ENCODE assay signal across 11 cellular contexts in the genomic region with DNA sequence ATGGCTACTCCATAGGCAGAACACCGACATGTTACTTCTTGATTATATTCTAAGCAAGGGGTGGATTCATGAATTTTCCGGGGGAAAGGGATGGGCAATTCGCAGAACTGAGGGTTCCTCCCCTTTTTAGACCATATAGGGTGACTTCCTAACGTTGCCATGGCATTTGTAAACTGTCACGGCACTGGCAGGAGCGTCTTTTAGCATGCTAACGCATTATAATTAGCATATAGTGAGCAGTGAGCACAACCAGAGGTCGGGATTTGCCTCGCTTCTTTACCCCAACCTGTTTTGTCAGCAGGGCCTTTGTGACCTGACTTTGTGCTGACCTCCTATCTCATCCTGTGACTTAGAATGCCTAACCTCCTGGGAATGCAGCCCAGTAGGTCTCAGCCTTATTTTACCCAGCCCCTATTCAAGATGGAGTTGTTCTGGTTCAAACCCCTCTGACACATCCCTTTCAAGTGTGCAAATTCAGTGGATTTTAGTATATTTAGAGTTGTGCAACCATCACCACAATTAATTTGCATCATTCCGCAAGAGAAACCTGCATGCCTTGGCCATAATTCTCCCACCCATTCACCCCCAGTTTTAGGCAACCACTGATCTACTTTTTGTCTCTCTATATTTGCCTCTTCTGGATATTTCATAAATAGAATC. TPM values are rescaled to one million over a fixed set of nuclear protein-coding genes. Genes with fewer than 3 reads are reported as not detected.
DNase-seq lines count a peak whose midpoint lies in the region; ATAC-seq and TF ChIP-seq lines count a peak whose summit lies in the region.
"Had no signal": no experiment of that assay in that cellular context is flagged by ENCODE, and none has a peak within 500 bp of the region (broad histone marks: within the 10 kb centered on the region; RNA-seq: fewer than 3 reads in every experiment).

No MANE protein-coding gene starts in this region.

- H3K4me1 ChIP-seq in thoracic aorta (ENCODE audit: control insufficient read depth in 1 of 2, low read depth in 2 of 2) = peaks cover 25 to 60% of the 10 kb centered on the region in 2 donors
- H3K4me1 ChIP-seq: colonic mucosa, SJCRH30 had no signal

- H3K4me1 Mint-ChIP-seq in activated naive CD4-positive, alpha-beta T cell treated with anti-CD3 and anti-CD28 coated beads, Interleukin-2, amount 10 ng/mL, durations not matched to agents 7 days and 5 days = peaks cover 7% of the 10 kb centered on the region

- H3K36me3 Mint-ChIP-seq in activated naive CD4-positive, alpha-beta T cell treated with anti-CD3 and anti-CD28 coated beads, Interleukin-2, amount 10 ng/mL, durations not matched to agents 7 days and 5 days = peaks cover 11% of the 10 kb centered on the region

- no peaks in the 10 kb centered on the region for H3K27me3 Mint-ChIP-seq in activated naive CD4-positive, alpha-beta T cell treated with anti-CD3 and anti-CD28 coated beads, Interleukin-2, amount 10 ng/mL, durations not matched to agents 7 days and 5 days

- DNase-seq in OCI-M1 (lab: John Stamatoyannopoulos, UW) (peak; percentile 77), erythroblast (lab: John Stamatoyannopoulos, UW) (peak; percentile 6 to 9), lung microvascular endothelial cell (ENCODE audit: low read depth in 2 of 2) (peak; percentile 23 to 27), thoracic aorta (ENCODE audit: low spot score) (no peak)
- DNase-seq in activated naive CD4-positive, alpha-beta T cell treated with anti-CD3 and anti-CD28 coated beads, Interleukin-2, amount 10 ng/mL, durations not matched to agents 7 days and 5 days = no peak
- DNase-seq: colonic mucosa; NCI-H1436; SJCRH30; stimulated activated CD4-positive, alpha-beta T cell treated with anti-CD3 and anti-CD28 coated beads, Interleukin-4, amount 100 ng/mL, for 24 hours had no signal

- TF ChIP-seq CTCF in thoracic aorta (IDR thresholded peaks at IDR 0.05) = no peak

- H3K27ac ChIP-seq in thoracic aorta = no peak overlapping the region
- H3K27ac ChIP-seq: colonic mucosa, SJCRH30 had no signal

- no peaks in the 10 kb centered on the region for H3K27me3 ChIP-seq in thoracic aorta (replicated peaks; ENCODE audit: insufficient read depth)
- H3K27me3 ChIP-seq: colonic mucosa, SJCRH30 had no signal

- ATAC-seq in thoracic aorta (ENCODE audit: insufficient number of reproducible peaks, low FRiP score, low read depth) (no peak), GM18511 (IDR thresholded peaks at IDR 0.05; ENCODE audit: unreplicated experiment) (no peak), HG03045 (IDR thresholded peaks at IDR 0.05; ENCODE audit: unreplicated experiment) (no peak)

- CTCF ChIA-PET in activated naive CD4-positive, alpha-beta T cell treated with anti-CD3 and anti-CD28 coated beads, Interleukin-2, amount 10 ng/mL, durations not matched to agents 7 days and 5 days (lab: Charles Lee) = no interaction called here

- no peak for TF ChIP-seq POLR2A in erythroblast (IDR thresholded peaks at IDR 0.05; ENCODE audit: low read length)

- no peaks in the 10 kb centered on the region for H3K9me3 ChIP-seq in thoracic aorta
- H3K9me3 ChIP-seq: colonic mucosa, SJCRH30 had no signal

- no peaks in the 10 kb centered on the region for H3K36me3 ChIP-seq in thoracic aorta
- H3K36me3 ChIP-seq: colonic mucosa had no signal

- peak overlapping the region; percentile 18 for H3K4me3 ChIP-seq in thoracic aorta
- H3K4me3 ChIP-seq: colonic mucosa, SJCRH30 had no signal

- no peak overlapping the region for H3K4me3 Mint-ChIP-seq in activated naive CD4-positive, alpha-beta T cell treated with anti-CD3 and anti-CD28 coated beads, Interleukin-2, amount 10 ng/mL, durations not matched to agents 7 days and 5 days

- H3K27ac Mint-ChIP-seq in activated naive CD4-positive, alpha-beta T cell treated with anti-CD3 and anti-CD28 coated beads, Interleukin-2, amount 10 ng/mL, durations not matched to agents 7 days and 5 days = no peak overlapping the region

- peaks cover 4% of the 10 kb centered on the region for H3K9me3 Mint-ChIP-seq in activated naive CD4-positive, alpha-beta T cell treated with anti-CD3 and anti-CD28 coated beads, Interleukin-2, amount 10 ng/mL, durations not matched to agents 7 days and 5 days

RNA-seq across cellular contexts. Expression of a gene that starts 27.4 kb away (rescaled TPM):
- total RNA-seq in lung microvascular endothelial cell = 19.8 and 23.6 TPM in 2 replicates
- 10 to 100 TPM; 16.9 to 20.1 TPM for total RNA-seq in thoracic aorta

Comparison
In these comparisons a context has a peak if more than half of its experiments do, and no peak if none do; other contexts are left out.
1. DNase-seq: peak in OCI-M1 (single experiment), erythroblast (2 of 2) and lung microvascular endothelial cell (2 of 2); none in thoracic aorta (single experiment) and activated naive CD4-positive, alpha-beta T cell treated with anti-CD3 and anti-CD28 coated beads, Interleukin-2, amount 10 ng/mL, durations not matched to agents 7 days and 5 days (single experiment).